ENCODE assay signal across 1 cellular context in the genomic region with DNA sequence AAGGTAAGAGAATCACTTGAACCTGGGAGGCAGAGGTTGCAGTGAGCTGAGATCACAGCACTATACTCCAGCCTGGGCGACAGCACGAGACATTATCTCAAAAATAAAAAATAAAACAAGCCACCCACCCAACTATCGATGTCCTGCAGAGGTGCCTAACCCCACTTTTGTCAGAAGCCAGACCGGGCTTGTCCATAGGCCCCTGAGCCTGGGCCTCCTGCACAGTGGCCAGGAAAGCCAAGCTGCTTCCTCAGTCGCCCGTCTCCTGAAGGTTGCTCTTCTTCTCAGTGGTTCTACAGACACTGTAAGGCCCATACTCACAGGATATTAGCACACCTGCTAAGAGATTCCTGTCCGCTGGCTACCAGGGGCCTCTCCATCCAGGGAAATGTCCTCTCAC.
TF ChIP-seq lines count a peak whose summit lies in the region.

No MANE protein-coding gene starts in this region.

TF ChIP-seq in HepG2, 621 proteins besides CTCF, POLR2A, EP300 and RAD21:
- TF ChIP-seq, protein P1, sequence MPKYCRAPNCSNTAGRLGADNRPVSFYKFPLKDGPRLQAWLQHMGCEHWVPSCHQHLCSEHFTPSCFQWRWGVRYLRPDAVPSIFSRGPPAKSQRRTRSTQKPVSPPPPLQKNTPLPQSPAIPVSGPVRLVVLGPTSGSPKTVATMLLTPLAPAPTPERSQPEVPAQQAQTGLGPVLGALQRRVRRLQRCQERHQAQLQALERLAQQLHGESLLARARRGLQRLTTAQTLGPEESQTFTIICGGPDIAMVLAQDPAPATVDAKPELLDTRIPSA (CRISPR knock-in tag; IDR thresholded peaks at IDR 0.05; ENCODE audit: borderline replicate concordance), result no peak
- TF ChIP-seq, protein P2, sequence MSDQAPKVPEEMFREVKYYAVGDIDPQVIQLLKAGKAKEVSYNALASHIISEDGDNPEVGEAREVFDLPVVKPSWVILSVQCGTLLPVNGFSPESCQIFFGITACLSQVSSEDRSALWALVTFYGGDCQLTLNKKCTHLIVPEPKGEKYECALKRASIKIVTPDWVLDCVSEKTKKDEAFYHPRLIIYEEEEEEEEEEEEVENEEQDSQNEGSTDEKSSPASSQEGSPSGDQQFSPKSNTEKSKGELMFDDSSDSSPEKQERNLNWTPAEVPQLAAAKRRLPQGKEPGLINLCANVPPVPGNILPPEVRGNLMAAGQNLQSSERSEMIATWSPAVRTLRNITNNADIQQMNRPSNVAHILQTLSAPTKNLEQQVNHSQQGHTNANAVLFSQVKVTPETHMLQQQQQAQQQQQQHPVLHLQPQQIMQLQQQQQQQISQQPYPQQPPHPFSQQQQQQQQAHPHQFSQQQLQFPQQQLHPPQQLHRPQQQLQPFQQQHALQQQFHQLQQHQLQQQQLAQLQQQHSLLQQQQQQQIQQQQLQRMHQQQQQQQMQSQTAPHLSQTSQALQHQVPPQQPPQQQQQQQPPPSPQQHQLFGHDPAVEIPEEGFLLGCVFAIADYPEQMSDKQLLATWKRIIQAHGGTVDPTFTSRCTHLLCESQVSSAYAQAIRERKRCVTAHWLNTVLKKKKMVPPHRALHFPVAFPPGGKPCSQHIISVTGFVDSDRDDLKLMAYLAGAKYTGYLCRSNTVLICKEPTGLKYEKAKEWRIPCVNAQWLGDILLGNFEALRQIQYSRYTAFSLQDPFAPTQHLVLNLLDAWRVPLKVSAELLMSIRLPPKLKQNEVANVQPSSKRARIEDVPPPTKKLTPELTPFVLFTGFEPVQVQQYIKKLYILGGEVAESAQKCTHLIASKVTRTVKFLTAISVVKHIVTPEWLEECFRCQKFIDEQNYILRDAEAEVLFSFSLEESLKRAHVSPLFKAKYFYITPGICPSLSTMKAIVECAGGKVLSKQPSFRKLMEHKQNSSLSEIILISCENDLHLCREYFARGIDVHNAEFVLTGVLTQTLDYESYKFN (CRISPR knock-in tag; conservative IDR thresholded peaks at IDR 0.05), result 0 out of 2 replicates have a peak, but pooled peaks have one; percentile 7
- TF ChIP-seq ZNF737 (CRISPR knock-in tag; IDR thresholded peaks at IDR 0.05; ENCODE audit: borderline replicate concordance), result 0 out of 2 replicates have a peak, but pooled peaks have one; percentile 39
